In the genomic region with DNA sequence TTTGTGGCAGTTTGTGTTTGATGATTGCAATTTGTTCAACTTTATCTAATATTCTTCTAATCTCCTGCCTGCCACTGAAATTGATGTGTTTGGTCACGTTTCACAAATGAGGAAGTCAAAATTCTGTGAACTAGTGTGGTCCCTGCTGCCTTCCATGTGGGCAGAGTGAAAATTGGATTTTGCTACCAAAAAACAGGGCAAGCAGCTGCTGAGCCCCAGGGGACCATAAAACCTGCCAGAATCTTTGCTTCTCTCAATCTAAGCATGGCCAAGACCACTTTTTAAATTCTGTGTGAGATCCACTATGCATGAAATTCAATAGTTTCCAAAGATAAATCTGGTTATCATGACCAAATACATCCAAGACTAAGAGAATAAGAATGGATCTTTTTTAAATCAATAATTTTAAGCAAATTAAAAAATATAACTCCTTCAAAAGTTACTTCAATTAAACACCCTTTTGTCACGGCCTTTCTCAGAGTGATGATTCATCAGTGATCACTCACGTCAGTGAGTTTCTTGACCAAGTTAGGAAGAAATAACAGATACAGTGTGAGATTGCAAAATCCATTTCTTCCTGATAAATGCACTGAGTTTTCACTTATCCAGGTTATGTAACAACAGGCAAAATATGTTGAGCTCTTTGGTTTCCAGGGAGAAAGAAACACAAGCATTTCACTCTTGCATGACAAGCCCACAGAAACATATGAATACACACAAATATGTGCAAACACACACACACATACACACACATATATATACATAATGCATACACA, we compare ENCODE assay signal across 15 cellular contexts.
DNase-seq lines count a peak whose midpoint lies in the region; TF ChIP-seq lines count a peak whose summit lies in the region.
"Had no signal": no experiment of that assay in that cellular context is flagged by ENCODE, and none has a peak within 500 bp of the region (broad histone marks: within the 10 kb centered on the region; RNA-seq: fewer than 3 reads in every experiment).

No MANE protein-coding gene starts in this region.

- no peak overlapping the region for H3K14ac ChIP-seq in mesenchymal stem cell (ENCODE audit: low read length in 2 of 2)

- H3K4me3 ChIP-seq in brain microvascular endothelial cell (ENCODE audit: low read depth, low read length) (no peak overlapping the region), mesenchymal stem cell (ENCODE audit: insufficient read depth in 1 of 2, low read depth in 1 of 2, low read length in 2 of 2) (no peak overlapping the region), sigmoid colon (no peak overlapping the region)
- H3K4me3 ChIP-seq: esophagus squamous epithelium, mucosa of descending colon had no signal

- H3K9ac ChIP-seq in mesenchymal stem cell (ENCODE audit: low read length): no peak overlapping the region

- H2AK5ac ChIP-seq in mesenchymal stem cell (ENCODE audit: low read length, severe bottlenecking): no peak overlapping the region

- H2BK120ac ChIP-seq in mesenchymal stem cell (ENCODE audit: low read depth, low read length): no peak overlapping the region

- H2BK5ac ChIP-seq in mesenchymal stem cell (ENCODE audit: low read depth, low read length, poor library complexity, severe bottlenecking): no peak overlapping the region

- no peak overlapping the region for H3K27ac ChIP-seq in brain microvascular endothelial cell
- H3K27ac ChIP-seq in mesenchymal stem cell (ENCODE audit: low read length, poor library complexity, severe bottlenecking): no peak overlapping the region
- H3K27ac ChIP-seq in sigmoid colon: no peak overlapping the region
- H3K27ac ChIP-seq: esophagus squamous epithelium had no signal

- H3K27me3 ChIP-seq in brain microvascular endothelial cell (replicated peaks) (no peaks in the 10 kb centered on the region), mesenchymal stem cell (ENCODE audit: control insufficient read depth in 1 of 2, insufficient read depth in 1 of 2, low read length in 2 of 2) (no peaks in the 10 kb centered on the region), sigmoid colon (no peaks in the 10 kb centered on the region)
- H3K27me3 ChIP-seq: esophagus squamous epithelium had no signal

- no peak overlapping the region for H2BK15ac ChIP-seq in mesenchymal stem cell (ENCODE audit: low read depth, poor library complexity, severe bottlenecking)

- no peaks in the 10 kb centered on the region for H3K4me1 ChIP-seq in mesenchymal stem cell (ENCODE audit: control insufficient read depth, insufficient read depth, low read depth, low read length)
- H3K4me1 ChIP-seq in sigmoid colon: no peaks in the 10 kb centered on the region
- H3K4me1 ChIP-seq: esophagus squamous epithelium had no signal

- DNase-seq in G401 (ENCODE audit: low spot score): peak; percentile 80
- DNase-seq in NOMO-1 treated with DMSO at 0.1 percent for 48 hours (lab: John Stamatoyannopoulos, UW; ENCODE audit: unreplicated experiment): peak; percentile 70
- peak; percentile 5 for DNase-seq in brain microvascular endothelial cell
- peak; percentile 30 for DNase-seq in mesenchymal stem cell
- no peak for DNase-seq in DMS79 treated with DMSO at 0.1 percent for 48 hours (lab: John Stamatoyannopoulos, UW)
- no peak for DNase-seq in NK-92 treated with Interleukin-12 subunit alpha and Interleukin-12 subunit beta, amount 100 ng/mL, for 24 hours (lab: John Stamatoyannopoulos, UW)
- no peak for DNase-seq in sigmoid colon
- no peak for DNase-seq in RPMI8226
- DNase-seq: activated CD4-positive, alpha-beta T cell treated with anti-CD3 and anti-CD28 coated beads for 48 hours; central memory CD4-positive, alpha-beta T cell; esophagus squamous epithelium; H7; mucosa of descending colon; NCI-H1436; stimulated activated naive CD8-positive, alpha-beta T cell treated with anti-CD3 and anti-CD28 coated beads, Interleukin-15, amount 100 ng/mL, for 72 hours had no signal

- H2BK12ac ChIP-seq in mesenchymal stem cell (ENCODE audit: low read length in 2 of 2): no peak overlapping the region

- no peak for TF ChIP-seq POLR2A in sigmoid colon (IDR thresholded peaks at IDR 0.05)

- H3K79me1 ChIP-seq in mesenchymal stem cell (replicated peaks; ENCODE audit: low read length, poor library complexity, severe bottlenecking): no peaks in the 10 kb centered on the region

- H3K36me3 ChIP-seq in brain microvascular endothelial cell (replicated peaks): no peaks in the 10 kb centered on the region
- H3K36me3 ChIP-seq in mesenchymal stem cell (ENCODE audit: control insufficient read depth in 1 of 2, insufficient read depth in 2 of 2, low read depth in 1 of 2, low read length in 2 of 2): no peaks in the 10 kb centered on the region
- no peaks in the 10 kb centered on the region for H3K36me3 ChIP-seq in sigmoid colon
- H3K36me3 ChIP-seq: esophagus squamous epithelium had no signal

- no peak overlapping the region for H3K18ac ChIP-seq in mesenchymal stem cell (ENCODE audit: low read depth in 1 of 2, low read length in 2 of 2)

- no peak overlapping the region for H4K8ac ChIP-seq in mesenchymal stem cell (ENCODE audit: low read length)

- H3K4ac ChIP-seq in mesenchymal stem cell (ENCODE audit: low read depth in 1 of 2, low read length in 2 of 2): no peak overlapping the region

- intact Hi-C loops in sigmoid colon (cut with DNase I): no loop called here

- no peak overlapping the region for H3K23ac ChIP-seq in mesenchymal stem cell (ENCODE audit: low read length in 2 of 2)

- H2AFZ ChIP-seq in mesenchymal stem cell (ENCODE audit: low read depth, low read length): no peak overlapping the region

- H4K91ac ChIP-seq in mesenchymal stem cell (ENCODE audit: low read length): no peak overlapping the region

- no peaks in the 10 kb centered on the region for H3K9me3 ChIP-seq in mesenchymal stem cell (ENCODE audit: control insufficient read depth, low read length)
- no peaks in the 10 kb centered on the region for H3K9me3 ChIP-seq in sigmoid colon
- H3K9me3 ChIP-seq: esophagus squamous epithelium, mucosa of descending colon had no signal

- WGBS in mesenchymal stem cell: 33% methylated on average over 2 of the region's 3 CpGs
- WGBS in sigmoid colon, 2 donors: 43 to 60% methylated on average over 3 of the region's 3 CpGs

- in situ Hi-C loops in G401 (cut with HindIII; ENCODE audit: low sequenced_read_pairs) (no loop called here), brain microvascular endothelial cell (cut with HindIII; ENCODE audit: low pct_ligation_motif_present, low sequenced_read_pairs) (no loop called here)

- H3K4me2 ChIP-seq in mesenchymal stem cell (ENCODE audit: low read length, poor library complexity, severe bottlenecking): no peak overlapping the region

- TF ChIP-seq CTCF in brain microvascular endothelial cell (IDR thresholded peaks at IDR 0.05; ENCODE audit: low read depth, low read length, missing control alignments) (no peak), sigmoid colon (IDR thresholded peaks at IDR 0.05) (no peak)

- TF ChIP-seq EP300 in sigmoid colon (IDR thresholded peaks at IDR 0.05): no peak

Comparison
In these comparisons a context has a peak if more than half of its experiments do, and no peak if none do; other contexts are left out.
1. DNase-seq: peak in G401 (single experiment), NOMO-1 treated with DMSO at 0.1 percent for 48 hours (single experiment), brain microvascular endothelial cell (single experiment) and mesenchymal stem cell (single experiment); none in DMS79 treated with DMSO at 0.1 percent for 48 hours (single experiment), NK-92 treated with Interleukin-12 subunit alpha and Interleukin-12 subunit beta, amount 100 ng/mL, for 24 hours (single experiment), sigmoid colon (single experiment) and RPMI8226 (single experiment).